6 cellular contexts compared by ENCODE assay signal in genomic region chr4:21864686-21865085, GRCh38.
"Had no signal": no experiment of that assay in that cellular context is flagged by ENCODE, and none has a peak within 500 bp of the region (broad histone marks: within the 10 kb centered on the region; RNA-seq: fewer than 3 reads in every experiment).

No MANE protein-coding gene starts in this region.

- DNase-seq: GM23248, GOT3, H7, H9, HCEC 1CT, HFFc6 had no signal
